24 cellular contexts compared by ENCODE assay signal in genomic region chr19:14503285-14503684, GRCh38. TPM values are rescaled to one million over a fixed set of nuclear protein-coding genes. Genes with fewer than 3 reads are reported as not detected.
A peak's percentile ranks its signal among the peaks of the same experiment; 100 is the strongest.
DNase-seq lines count a peak whose midpoint lies in the region; ATAC-seq, FAIRE-seq and TF ChIP-seq lines count a peak whose summit lies in the region.
"Had no signal": no experiment of that assay in that cellular context is flagged by ENCODE, and none has a peak within 500 bp of the region (broad histone marks: within the 10 kb centered on the region; RNA-seq: fewer than 3 reads in every experiment).

No MANE protein-coding gene starts in this region.

- no peaks in the 10 kb centered on the region for H3K27me3 Mint-ChIP-seq in CD4-positive, alpha-beta memory T cell
- no peaks in the 10 kb centered on the region for H3K27me3 Mint-ChIP-seq in T-helper 17 cell
- H3K27me3 Mint-ChIP-seq in naive thymus-derived CD4-positive, alpha-beta T cell = peaks cover 0 to 7% (median 0%) of the 10 kb centered on the region in 5 donors

- peak overlapping the region in 1 of 8 donors; percentile 43 for H3K4me3 Mint-ChIP-seq in CD4-positive, alpha-beta memory T cell
- peak overlapping the region; percentile 21 for H3K4me3 Mint-ChIP-seq in T-helper 17 cell
- H3K4me3 Mint-ChIP-seq in naive thymus-derived CD4-positive, alpha-beta T cell = no peak overlapping the region
- H3K4me3 Mint-ChIP-seq: GM23338 had no signal

- no peaks in the 10 kb centered on the region for H3K9me3 ChIP-seq in CD4-positive, alpha-beta memory T cell (ENCODE audit: control insufficient read depth in 1 of 2, low read length in 2 of 2)
- H3K9me3 ChIP-seq in T-helper 17 cell (ENCODE audit: control insufficient read depth, low read length, poor library complexity, severe bottlenecking) (no peaks in the 10 kb centered on the region), heart right ventricle (no peaks in the 10 kb centered on the region)
- no peaks in the 10 kb centered on the region for H3K9me3 ChIP-seq in naive thymus-derived CD4-positive, alpha-beta T cell (ENCODE audit: control insufficient read depth in 2 of 3, low read length in 3 of 3)
- H3K9me3 ChIP-seq: SJCRH30 had no signal

- H3K27ac Mint-ChIP-seq in CD4-positive, alpha-beta memory T cell = peak overlapping the region in 5 of 7 donors; percentile 57 to 85 (median 77)
- peak overlapping the region; percentile 76 for H3K27ac Mint-ChIP-seq in T-helper 17 cell
- H3K27ac Mint-ChIP-seq in naive thymus-derived CD4-positive, alpha-beta T cell = peak overlapping the region in 8 of 9 donors; percentile 43 to 97 (median 67)
- H3K27ac Mint-ChIP-seq: CD14-positive monocyte, GM23338 had no signal

- TF ChIP-seq CTCF in heart right ventricle (IDR thresholded peaks at IDR 0.05) = no peak

- POLR2A ChIA-PET in CD4-positive, alpha-beta memory T cell (lab: Charles Lee; ENCODE audit: partially characterized antibody) = interaction anchor here (26.0 kb wide), 1 partner anchor 22 kb away, joined by 1220 read pairs; the partner anchor contains the start of genes DNAJB1 and TECR
- POLR2A ChIA-PET in HEK293T (lab: Yijun Ruan, JAX) = no interaction called here
- POLR2A ChIA-PET in naive thymus-derived CD4-positive, alpha-beta T cell (lab: Charles Lee) = interaction anchor here (0.8 to 34.0 kb wide), 6 partner anchors 7 to 60 kb away, joined by 3 to 1101 read pairs (median 16); partner anchors contain the start of genes DNAJB1, GIPC1 and TECR

- no peaks in the 10 kb centered on the region for H3K27me3 ChIP-seq in CD4-positive, alpha-beta memory T cell (ENCODE audit: insufficient read depth, low read length)
- no peaks in the 10 kb centered on the region for H3K27me3 ChIP-seq in naive thymus-derived CD4-positive, alpha-beta T cell (ENCODE audit: control insufficient read depth in 2 of 2, insufficient read depth in 2 of 2, low read length in 2 of 2)
- H3K27me3 ChIP-seq in heart right ventricle = peaks cover 0 to 4% (median 0%) of the 10 kb centered on the region in 7 donors

- H3K36me3 ChIP-seq in CD4-positive, alpha-beta memory T cell (ENCODE audit: insufficient read depth, low read length) = no peaks in the 10 kb centered on the region
- no peaks in the 10 kb centered on the region for H3K36me3 ChIP-seq in naive thymus-derived CD4-positive, alpha-beta T cell (ENCODE audit: control insufficient read depth in 2 of 3, insufficient read depth in 3 of 3, low read length in 3 of 3)
- H3K36me3 ChIP-seq in heart right ventricle = no peaks in the 10 kb centered on the region
- H3K36me3 ChIP-seq: SJCRH30 had no signal

- no peak for FAIRE-seq in HTR-8/SVneo (lab: Jason Lieb, UNC)

- H3K4me3 ChIP-seq in CD4-positive, alpha-beta memory T cell (ENCODE audit: low read length in 2 of 2) = no peak overlapping the region
- H3K4me3 ChIP-seq in naive thymus-derived CD4-positive, alpha-beta T cell (ENCODE audit: low read length) = no peak overlapping the region
- no peak overlapping the region for H3K4me3 ChIP-seq in heart right ventricle
- H3K4me3 ChIP-seq: GM23338, SJCRH30 had no signal

- CTCF ChIA-PET in CD4-positive, alpha-beta memory T cell (lab: Charles Lee; ENCODE audit: partially characterized antibody) = interaction anchor here (1.0 to 5.7 kb wide), 8 partner anchors 14 to 366 kb away, joined by 4 to 142 read pairs (median 9); partner anchors contain the start of genes ASF1B, DNAJB1 and NDUFB7
- CTCF ChIA-PET in HEK293T (lab: Yijun Ruan, JAX) = interaction anchor here (1.5 kb wide), 1 partner anchor 9 kb away, joined by 3 read pairs; no protein-coding TSS in a partner anchor
- CTCF ChIA-PET in naive thymus-derived CD4-positive, alpha-beta T cell (lab: Charles Lee) = interaction anchor here (0.7 to 2.1 kb wide), 3 partner anchors 8 to 408 kb away, joined by 3 to 8 read pairs (median 3); no protein-coding TSS in a partner anchor

- no peak overlapping the region for H3K27ac ChIP-seq in CD4-positive, alpha-beta memory T cell (ENCODE audit: low read depth, low read length)
- no peak overlapping the region for H3K27ac ChIP-seq in naive thymus-derived CD4-positive, alpha-beta T cell (ENCODE audit: low read depth, low read length)
- H3K27ac ChIP-seq in heart right ventricle = no peak overlapping the region
- H3K27ac ChIP-seq: SJCRH30 had no signal

- peaks cover 0 to 7% (median 0%) of the 10 kb centered on the region in 8 donors for H3K9me3 Mint-ChIP-seq in CD4-positive, alpha-beta memory T cell
- peaks cover 0 to 2% (median 0%) of the 10 kb centered on the region in 11 donors for H3K9me3 Mint-ChIP-seq in naive thymus-derived CD4-positive, alpha-beta T cell
- H3K9me3 Mint-ChIP-seq: CD14-positive monocyte, GM23338 had no signal

- H3K4me1 Mint-ChIP-seq in CD4-positive, alpha-beta memory T cell = peaks cover 28 to 57% (median 38%) of the 10 kb centered on the region in 4 donors
- peaks cover 32% of the 10 kb centered on the region for H3K4me1 Mint-ChIP-seq in T-helper 17 cell
- peaks cover 32 to 58% (median 53%) of the 10 kb centered on the region in 7 donors for H3K4me1 Mint-ChIP-seq in naive thymus-derived CD4-positive, alpha-beta T cell

- H3K36me3 Mint-ChIP-seq in CD4-positive, alpha-beta memory T cell = no peaks in the 10 kb centered on the region
- no peaks in the 10 kb centered on the region for H3K36me3 Mint-ChIP-seq in T-helper 17 cell (ENCODE audit: low read depth)
- no peaks in the 10 kb centered on the region for H3K36me3 Mint-ChIP-seq in naive thymus-derived CD4-positive, alpha-beta T cell

- WGBS in heart right ventricle, 2 donors = 76 to 86% methylated on average over 1 of the region's 1 CpG

- ATAC-seq in T-helper 17 cell = no peak
- no peak for ATAC-seq in naive thymus-derived CD4-positive, alpha-beta T cell
- no peak for ATAC-seq in heart right ventricle
- ATAC-seq: GM23338, PC-3 had no signal

- no peak for DNase-seq in CD4-positive, alpha-beta memory T cell
- DNase-seq in HEK293T (ENCODE audit: extremely low spot score) (no peak), T-helper 17 cell (no peak), heart right ventricle (no peak), T1000 (lab: John Stamatoyannopoulos, UW) (no peak), HTR-8/SVneo (ENCODE audit: insufficient read length, low spot score) (no peak), kidney glomerular epithelial cell (lab: John Stamatoyannopoulos, UW) (no peak)
- no peak for DNase-seq in naive thymus-derived CD4-positive, alpha-beta T cell
- DNase-seq: ACHN, AML-193, COR-L47, GDM1, HCEC 1CT, KG1, NCI-H1105 treated with DMSO at 0.1 percent for 48 hours, NCI-H1694 treated with DMSO at 0.1 percent for 48 hours, NCI-H2227 treated with DMSO at 0.1 percent for 48 hours, NCI-H510A treated with DMSO at 0.1 percent for 48 hours, NCI-H82, SJCRH30 had no signal

- intact Hi-C loops in CD4-positive, alpha-beta memory T cell (cut with micrococcal nuclease) = no loop called here
- intact Hi-C loops in naive thymus-derived CD4-positive, alpha-beta T cell (cut with micrococcal nuclease) = no loop called here
- intact Hi-C loops in heart right ventricle (cut with DNase I) = no loop called here

- H3K4me1 ChIP-seq in CD4-positive, alpha-beta memory T cell (ENCODE audit: insufficient read depth, low read length) = peaks cover 37% of the 10 kb centered on the region
- H3K4me1 ChIP-seq in naive thymus-derived CD4-positive, alpha-beta T cell (ENCODE audit: control insufficient read depth in 2 of 2, insufficient read depth in 2 of 2, low read length in 2 of 2) = peaks cover 29 to 37% of the 10 kb centered on the region in 2 donors
- peaks cover 0 to 14% (median 0%) of the 10 kb centered on the region in 9 donors for H3K4me1 ChIP-seq in heart right ventricle

TF ChIP-seq in HEK293T, 16 proteins besides CTCF, POLR2A, EP300 and RAD21:
- TF ChIP-seq, protein P1, sequence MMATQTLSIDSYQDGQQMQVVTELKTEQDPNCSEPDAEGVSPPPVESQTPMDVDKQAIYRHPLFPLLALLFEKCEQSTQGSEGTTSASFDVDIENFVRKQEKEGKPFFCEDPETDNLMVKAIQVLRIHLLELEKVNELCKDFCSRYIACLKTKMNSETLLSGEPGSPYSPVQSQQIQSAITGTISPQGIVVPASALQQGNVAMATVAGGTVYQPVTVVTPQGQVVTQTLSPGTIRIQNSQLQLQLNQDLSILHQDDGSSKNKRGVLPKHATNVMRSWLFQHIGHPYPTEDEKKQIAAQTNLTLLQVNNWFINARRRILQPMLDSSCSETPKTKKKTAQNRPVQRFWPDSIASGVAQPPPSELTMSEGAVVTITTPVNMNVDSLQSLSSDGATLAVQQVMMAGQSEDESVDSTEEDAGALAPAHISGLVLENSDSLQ (IDR thresholded peaks at IDR 0.05) = 0 out of 2 replicates have a peak, but pooled peaks have one; percentile 29
- no peak for TF ChIP-seq FOXK2 (IDR thresholded peaks at IDR 0.05)
- no peak for TF ChIP-seq NFRKB (IDR thresholded peaks at IDR 0.05)
- no peak for TF ChIP-seq SUZ12 (IDR thresholded peaks at IDR 0.05)
- no peak for TF ChIP-seq FOXM1 (IDR thresholded peaks at IDR 0.05; ENCODE audit: borderline replicate concordance)

RNA-seq across cellular contexts. Expression of gene GIPC1, which starts 7.4 kb away (rescaled TPM):
- 10 to 100 TPM; 32.3 to 33.8 TPM for total RNA-seq in CD4-positive, alpha-beta memory T cell
- 10 to 100 TPM; 50.1 to 63.6 TPM for polyA plus RNA-seq in CD4-positive, alpha-beta memory T cell
- total RNA-seq in T-helper 17 cell (10 to 100 TPM; 34.8 to 38.6 TPM), heart right ventricle (10 to 100 TPM; 41.6 to 51.5 (median 45.8) TPM)
- 10 to 100 TPM; 21.3 to 45.4 (median 24.7) TPM for total RNA-seq in naive thymus-derived CD4-positive, alpha-beta T cell
- polyA plus RNA-seq in naive thymus-derived CD4-positive, alpha-beta T cell = 10 to 100 TPM; 34.0 to 46.1 TPM
- polyA plus RNA-seq in heart right ventricle = 10 to 100 TPM; 57.3 to 84.1 TPM

RNA-seq across cellular contexts. Expression of gene DNAJB1, which starts 14.9 kb away (rescaled TPM):
- 100 to 1,000 TPM; 122 to 138 TPM for total RNA-seq in CD4-positive, alpha-beta memory T cell
- polyA plus RNA-seq in CD4-positive, alpha-beta memory T cell = 100 to 1,000 TPM; 307 to 824 TPM
- 100 to 1,000 TPM; 483 to 558 TPM for total RNA-seq in T-helper 17 cell
- total RNA-seq in naive thymus-derived CD4-positive, alpha-beta T cell = 100 to 1,000 TPM in 4 of 5 experiments, 10 to 100 TPM in 1; 87.4 to 574 (median 177) TPM
- 100 to 1,000 TPM; 221 to 307 TPM for polyA plus RNA-seq in naive thymus-derived CD4-positive, alpha-beta T cell
- 10 to 100 TPM; 40.3 to 99.0 (median 46.4) TPM for total RNA-seq in heart right ventricle
- 10 to 100 TPM; 23.6 to 44.2 TPM for polyA plus RNA-seq in heart right ventricle

RNA-seq across cellular contexts. Expression of gene TECR, which starts 26.1 kb away (rescaled TPM):
- 100 to 1,000 TPM; 189 to 194 TPM for total RNA-seq in CD4-positive, alpha-beta memory T cell
- 100 to 1,000 TPM; 246 to 269 TPM for polyA plus RNA-seq in CD4-positive, alpha-beta memory T cell
- total RNA-seq in T-helper 17 cell (100 to 1,000 TPM; 111 to 125 TPM), heart right ventricle (10 to 100 TPM; 61.4 to 99.6 (median 73.1) TPM)
- 100 to 1,000 TPM; 123 to 218 (median 150) TPM for total RNA-seq in naive thymus-derived CD4-positive, alpha-beta T cell
- 100 to 1,000 TPM; 290 to 325 TPM for polyA plus RNA-seq in naive thymus-derived CD4-positive, alpha-beta T cell
- polyA plus RNA-seq in heart right ventricle = 100 to 1,000 TPM in 1 of 2 donors, 10 to 100 TPM in 1; 88.7 to 194 TPM

RNA-seq across cellular contexts. Expression of gene PTGER1, which starts 28.1 kb away (rescaled TPM):
- total RNA-seq in CD4-positive, alpha-beta memory T cell = not detected
- not detected for polyA plus RNA-seq in CD4-positive, alpha-beta memory T cell
- total RNA-seq in T-helper 17 cell (not detected), heart right ventricle (under 1 TPM in 1 of 10 donors, not detected in 9; 0.17 TPM)
- total RNA-seq in naive thymus-derived CD4-positive, alpha-beta T cell = under 1 TPM in 1 of 5 experiments, not detected in 4; 0.46 TPM
- not detected for polyA plus RNA-seq in naive thymus-derived CD4-positive, alpha-beta T cell
- under 1 TPM in 1 of 2 donors, not detected in 1; 0.16 TPM for polyA plus RNA-seq in heart right ventricle
- total RNA-seq: Daoy, GM23338 had no signal
- polyA plus RNA-seq: CD14-positive monocyte had no signal
